31 cellular contexts compared by ENCODE assay signal in the genomic region with DNA sequence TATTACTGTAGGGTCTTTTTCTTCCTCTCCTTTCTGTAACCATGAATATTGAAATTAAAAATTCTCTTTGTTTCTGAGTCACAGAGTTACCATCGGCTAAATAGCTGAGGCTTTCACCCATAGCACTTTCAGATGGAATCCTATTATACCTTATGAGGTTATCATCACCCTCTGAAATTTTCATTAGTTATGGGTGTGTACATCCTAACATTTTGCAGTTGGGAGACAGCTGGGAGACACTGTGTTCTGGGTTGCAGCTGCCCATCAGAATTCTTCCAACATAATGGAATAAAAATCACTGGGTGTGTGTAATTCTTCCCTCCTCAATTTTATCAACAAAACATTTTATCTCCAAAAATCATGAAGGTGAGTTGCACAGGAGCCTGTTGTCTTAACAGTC. TPM values are rescaled to one million over a fixed set of nuclear protein-coding genes. Genes with fewer than 3 reads are reported as not detected.
"Had no signal": no experiment of that assay in that cellular context is flagged by ENCODE, and none has a peak within 500 bp of the region (broad histone marks: within the 10 kb centered on the region; RNA-seq: fewer than 3 reads in every experiment).

No MANE protein-coding gene starts in this region.

- H3K9me3 Mint-ChIP-seq: activated CD8-positive, alpha-beta T cell treated with anti-CD3 and anti-CD28 coated beads for 36 hours; activated naive CD8-positive, alpha-beta T cell treated with anti-CD3 and anti-CD28 coated beads for 36 hours; activated T-cell treated with anti-CD3 and anti-CD28 coated beads, Interleukin-2, amount 50 U/mL, for 72 hours; activated T-helper 17 cell treated with anti-CD3 and anti-CD28 coated beads, Interleukin-2, amount 50 U/mL, for 72 hours had no signal

- ATAC-seq: activated CD8-positive, alpha-beta T cell treated with anti-CD3 and anti-CD28 coated beads for 36 hours; activated T-cell treated with anti-CD3 and anti-CD28 coated beads, Interleukin-2, amount 50 U/mL, for 72 hours; activated T-helper 17 cell treated with anti-CD3 and anti-CD28 coated beads, Interleukin-2, amount 50 U/mL, for 72 hours had no signal

- H3K36me3 Mint-ChIP-seq: activated naive CD8-positive, alpha-beta T cell treated with anti-CD3 and anti-CD28 coated beads for 36 hours had no signal

- H3K4me3 ChIP-seq: PC-9 had no signal

- DNase-seq: activated CD4-positive, alpha-beta T cell treated with anti-CD3 and anti-CD28 coated beads for 1 hour; activated CD4-positive, alpha-beta T cell treated with anti-CD3 and anti-CD28 coated beads for 48 hours; activated CD4-positive, CD25-positive, alpha-beta regulatory T cell; activated CD8-positive, alpha-beta T cell treated with anti-CD3 and anti-CD28 coated beads for 36 hours; activated effector memory CD4-positive, alpha-beta T cell treated with anti-CD3 and anti-CD28 coated beads, Interleukin-2, amount 50 U/mL, for 16 hours; activated naive CD4-positive, alpha-beta T cell; activated naive CD4-positive, alpha-beta T cell treated with anti-CD3 and anti-CD28 coated beads, Interleukin-2, amount 50 U/mL, for 16 hours; activated naive CD8-positive, alpha-beta T cell treated with anti-CD3 and anti-CD28 coated beads for 36 hours; activated T-cell treated with anti-CD3 and anti-CD28 coated beads, Interleukin-2, amount 50 U/mL, for 1 hour; activated T-cell treated with anti-CD3 and anti-CD28 coated beads, Interleukin-2, amount 50 U/mL, for 72 hours; amniotic stem cell; aorta; brain microvascular endothelial cell; NCI-H1105; NCI-H1417 treated with DMSO at 0.1 percent for 48 hours; NCI-H2029; NCI-H510A; NCI-H526; PC-9; SHP77 treated with DMSO at 0.1 percent for 48 hours; SW 1271; T-helper 1 cell; T-helper 2 cell; T-helper 9 cell had no signal

- H3K9ac ChIP-seq: KMS-11 had no signal

- H3K27me3 Mint-ChIP-seq: activated CD8-positive, alpha-beta T cell treated with anti-CD3 and anti-CD28 coated beads for 36 hours; activated naive CD8-positive, alpha-beta T cell treated with anti-CD3 and anti-CD28 coated beads for 36 hours; activated T-helper 17 cell treated with anti-CD3 and anti-CD28 coated beads, Interleukin-2, amount 50 U/mL, for 72 hours; central memory CD8-positive, alpha-beta T cell had no signal

- H3K4me1 Mint-ChIP-seq: activated naive CD8-positive, alpha-beta T cell treated with anti-CD3 and anti-CD28 coated beads for 36 hours; activated T-helper 17 cell treated with anti-CD3 and anti-CD28 coated beads, Interleukin-2, amount 50 U/mL, for 72 hours; central memory CD8-positive, alpha-beta T cell had no signal

- H3K27ac ChIP-seq: brain microvascular endothelial cell, KMS-11, PC-9, VCaP had no signal

- H2AFZ ChIP-seq: PC-9 had no signal

- H3K27ac Mint-ChIP-seq: activated CD8-positive, alpha-beta T cell treated with anti-CD3 and anti-CD28 coated beads for 36 hours; activated naive CD8-positive, alpha-beta T cell treated with anti-CD3 and anti-CD28 coated beads for 36 hours; activated T-cell treated with anti-CD3 and anti-CD28 coated beads, Interleukin-2, amount 50 U/mL, for 72 hours; activated T-helper 17 cell treated with anti-CD3 and anti-CD28 coated beads, Interleukin-2, amount 50 U/mL, for 72 hours had no signal

- H3K36me3 ChIP-seq: brain microvascular endothelial cell had no signal

- H3K4me3 Mint-ChIP-seq: activated CD8-positive, alpha-beta T cell treated with anti-CD3 and anti-CD28 coated beads for 36 hours; activated naive CD8-positive, alpha-beta T cell treated with anti-CD3 and anti-CD28 coated beads for 36 hours; activated T-cell treated with anti-CD3 and anti-CD28 coated beads, Interleukin-2, amount 50 U/mL, for 72 hours; activated T-helper 17 cell treated with anti-CD3 and anti-CD28 coated beads, Interleukin-2, amount 50 U/mL, for 72 hours; central memory CD8-positive, alpha-beta T cell had no signal

- H3K27me3 ChIP-seq: brain microvascular endothelial cell had no signal

- H3K4me2 ChIP-seq: KMS-11, PC-9 had no signal

RNA-seq across cellular contexts. Expression of a gene that starts 17.5 kb away (rescaled TPM):
- total RNA-seq: activated CD8-positive, alpha-beta memory T cell treated with anti-CD3 and anti-CD28 coated beads for 36 hours; activated CD8-positive, alpha-beta T cell treated with anti-CD3 and anti-CD28 coated beads for 36 hours; activated naive CD8-positive, alpha-beta T cell treated with anti-CD3 and anti-CD28 coated beads for 36 hours; activated T-cell treated with anti-CD3 and anti-CD28 coated beads, Interleukin-2, amount 50 U/mL, for 72 hours; activated T-helper 17 cell treated with anti-CD3 and anti-CD28 coated beads, Interleukin-2, amount 50 U/mL, for 72 hours; M059J; OCI-LY7; PC-9 had no signal
